In the genomic region with DNA sequence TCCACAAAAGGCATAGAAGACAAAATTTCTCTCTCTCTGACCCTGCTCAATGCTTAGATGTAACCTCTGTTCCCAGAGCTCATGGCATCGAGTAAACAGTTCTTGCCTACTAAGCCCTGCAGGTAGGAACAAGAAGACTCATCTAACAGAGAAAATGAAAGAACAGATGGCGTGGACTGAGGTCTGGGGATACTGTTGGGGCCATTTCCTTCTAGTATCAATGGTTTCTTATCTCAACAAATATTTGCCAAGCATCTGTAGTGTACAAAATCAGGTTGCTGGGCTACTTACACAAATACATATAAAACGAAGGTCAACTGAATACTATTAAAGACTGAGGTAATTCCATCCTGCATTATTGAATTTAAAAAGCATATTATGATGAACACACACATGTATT, we compare ENCODE assay signal across 11 cellular contexts.
A peak's percentile ranks its signal among the peaks of the same experiment; 100 is the strongest.
DNase-seq lines count a peak whose midpoint lies in the region; ATAC-seq and TF ChIP-seq lines count a peak whose summit lies in the region.
"Had no signal": no experiment of that assay in that cellular context is flagged by ENCODE, and none has a peak within 500 bp of the region (broad histone marks: within the 10 kb centered on the region; RNA-seq: fewer than 3 reads in every experiment).

No MANE protein-coding gene starts in this region.

- no peak overlapping the region for H2AFZ ChIP-seq in PC-3 (ENCODE audit: low read length)
- H2AFZ ChIP-seq: GM23248 had no signal

- no peaks in the 10 kb centered on the region for H4K20me1 ChIP-seq in PC-3 (ENCODE audit: low read length)

- no peak for TF ChIP-seq CTCF in mucosa of descending colon (IDR thresholded peaks at IDR 0.05)
- no peak for TF ChIP-seq CTCF in PC-3 (conservative IDR thresholded peaks at IDR 0.05; ENCODE audit: low read depth, low read length)
- TF ChIP-seq CTCF in right atrium auricular region (IDR thresholded peaks at IDR 0.05) = no peak

- no TSS peak for BruUV-seq in PC-3 (replicated peaks; lab: Mats Ljungman, UMichigan)

- H3K4me3 ChIP-seq in mucosa of descending colon (no peak overlapping the region), PC-3 (ENCODE audit: low read length) (no peak overlapping the region), right atrium auricular region (no peak overlapping the region)
- H3K4me3 ChIP-seq: GM23248 had no signal

- DNase-seq in COLO668 (lab: John Stamatoyannopoulos, UW; ENCODE audit: unreplicated experiment) (peak; percentile 11), DMS53 (lab: John Stamatoyannopoulos, UW) (peak; percentile 92), NCI-H2196 treated with DMSO at 0.1 percent for 48 hours (lab: John Stamatoyannopoulos, UW; ENCODE audit: unreplicated experiment) (peak; percentile 23), mucosa of descending colon (no peak), PC-3 (no peak), right atrium auricular region (ENCODE audit: low spot score) (no peak), NCI-H446 treated with DMSO at 0.1 percent for 48 hours (lab: John Stamatoyannopoulos, UW) (no peak)
- DNase-seq: C1 segment of cervical spinal cord; CD4-positive, alpha-beta T cell; GM23248; H7 had no signal

- H3K4me2 ChIP-seq in PC-3 (ENCODE audit: low read length) = no peak overlapping the region

- no peaks in the 10 kb centered on the region for H3F3A ChIP-seq in PC-3 (ENCODE audit: low read length, unreplicated experiment)

- no peaks in the 10 kb centered on the region for H3K9me3 ChIP-seq in mucosa of descending colon
- no peaks in the 10 kb centered on the region for H3K9me3 ChIP-seq in PC-3 (ENCODE audit: low read length)
- H3K9me3 ChIP-seq in right atrium auricular region = peaks cover 0 to 10% of the 10 kb centered on the region in 2 donors

- H3K36me3 ChIP-seq in mucosa of descending colon (ENCODE audit: low read depth) (no peaks in the 10 kb centered on the region), PC-3 (ENCODE audit: low read depth, low read length) (no peaks in the 10 kb centered on the region), right atrium auricular region (no peaks in the 10 kb centered on the region)

- intact Hi-C loops in mucosa of descending colon (cut with DNase I, micrococcal nuclease) = no loop called here
- intact Hi-C loops in PC-3 (cut with micrococcal nuclease) = no loop called here

- CTCF ChIA-PET in PC-3 (lab: Charles Lee) = no interaction called here

- H3K4me1 ChIP-seq in mucosa of descending colon (ENCODE audit: low read depth) = no peaks in the 10 kb centered on the region
- H3K4me1 ChIP-seq in PC-3 (ENCODE audit: insufficient read depth, low read length) = no peaks in the 10 kb centered on the region
- no peaks in the 10 kb centered on the region for H3K4me1 ChIP-seq in right atrium auricular region

- H3K9me2 ChIP-seq in PC-3 (replicated peaks; ENCODE audit: low read length) = no peaks in the 10 kb centered on the region

- no peak overlapping the region for H3K9ac ChIP-seq in PC-3 (ENCODE audit: low read length)
- H3K9ac ChIP-seq: GM23248 had no signal

- H3K27me3 ChIP-seq in PC-3 (ENCODE audit: low read length) (no peaks in the 10 kb centered on the region), right atrium auricular region (no peaks in the 10 kb centered on the region)

- ATAC-seq in mucosa of descending colon (peak; percentile 76), PC-3 (no peak)

- H3K27ac ChIP-seq in PC-3 (ENCODE audit: low read length) = no peak overlapping the region
- no peak overlapping the region for H3K27ac ChIP-seq in right atrium auricular region
- H3K27ac ChIP-seq: GM23248 had no signal

- H3K79me2 ChIP-seq in PC-3 (ENCODE audit: low read length) = no peaks in the 10 kb centered on the region

- POLR2A ChIA-PET in PC-3 (lab: Charles Lee; ENCODE audit: unreplicated experiment) = no interaction called here

Comparison
In these comparisons a context has a peak if more than half of its experiments do, and no peak if none do; other contexts are left out.
1. DNase-seq: peak in COLO668 (single experiment), DMS53 (single experiment) and NCI-H2196 treated with DMSO at 0.1 percent for 48 hours (single experiment); none in mucosa of descending colon (0 of 3), PC-3 (single experiment), right atrium auricular region (single experiment) and NCI-H446 treated with DMSO at 0.1 percent for 48 hours (single experiment).